In the genomic region with DNA sequence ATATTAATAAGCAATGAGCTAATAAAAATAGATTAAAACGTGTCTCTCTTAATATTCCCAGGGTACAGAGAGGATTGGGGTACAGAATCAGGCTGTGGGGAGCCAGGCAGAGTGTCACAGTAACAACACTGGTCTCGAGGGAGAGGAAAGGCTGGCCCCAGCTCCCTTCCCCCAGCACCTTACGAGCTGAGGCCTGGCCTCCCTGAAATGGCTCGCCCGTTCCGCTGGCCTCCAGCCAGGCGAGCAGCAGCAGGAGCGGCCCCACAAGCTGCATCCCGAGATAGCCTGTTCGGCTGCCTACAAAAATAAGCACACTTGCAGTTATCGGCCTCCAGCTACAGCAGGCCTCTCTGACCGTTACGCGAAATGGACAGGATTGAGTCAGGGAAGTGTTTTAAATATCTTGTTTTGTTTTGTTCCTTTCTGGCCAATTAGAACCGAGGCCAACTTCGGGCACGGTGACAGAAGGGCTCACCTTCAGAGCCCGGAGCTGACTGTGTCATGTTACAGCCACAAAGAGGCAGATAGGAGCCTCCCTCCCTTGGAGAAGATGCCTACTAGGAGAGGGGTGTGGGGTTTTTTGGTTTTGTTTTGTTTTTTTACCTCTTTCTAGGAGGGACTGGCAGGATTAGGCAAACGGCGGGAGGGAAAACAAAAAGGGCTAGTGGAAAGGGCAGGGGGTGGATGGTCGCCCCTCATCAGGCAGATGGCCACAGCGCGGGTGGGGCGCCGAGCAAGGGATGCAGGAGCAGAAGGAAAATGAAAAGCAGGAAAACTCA, we compare ENCODE assay signal across 1 cellular context.
TF ChIP-seq lines count a peak whose summit lies in the region.

No MANE protein-coding gene starts in this region.

TF ChIP-seq in HEK293, 187 proteins besides CTCF, POLR2A, EP300 and RAD21 (continued from another document and continues in another):
- TF ChIP-seq ZBTB17 (tag by site-specific recombination; IDR thresholded peaks at IDR 0.05), result peak; percentile 96
- TF ChIP-seq ZNF24 (tag by site-specific recombination; IDR thresholded peaks at IDR 0.05), result no peak; the same call in none of the 2 replicates
- TF ChIP-seq ZFP41 (tag by site-specific recombination; IDR thresholded peaks at IDR 0.05; ENCODE audit: borderline replicate concordance), result no peak
- TF ChIP-seq ZNF335 (tag by site-specific recombination; conservative IDR thresholded peaks at IDR 0.05), result peak; percentile 95
- no peak for TF ChIP-seq KLF9 (tag by site-specific recombination; IDR thresholded peaks at IDR 0.05; ENCODE audit: low read depth)
- peak; percentile 44; the same call in 1 of the 2 replicates for TF ChIP-seq KLF8 (tag by site-specific recombination; IDR thresholded peaks at IDR 0.05)
- no peak for TF ChIP-seq ZNF654 (tag by site-specific recombination; IDR thresholded peaks at IDR 0.05; ENCODE audit: low read depth)
- peak; percentile 90 for TF ChIP-seq ZBTB20 (tag by site-specific recombination; IDR thresholded peaks at IDR 0.05)
- peak; percentile 64 for TF ChIP-seq YY1 (tag by site-specific recombination; IDR thresholded peaks at IDR 0.05)
- no peak for TF ChIP-seq ZNF664 (tag by site-specific recombination; IDR thresholded peaks at IDR 0.05)
- TF ChIP-seq FEZF1 (tag by site-specific recombination; IDR thresholded peaks at IDR 0.05), result peak; percentile 81
- TF ChIP-seq ZNF266 (tag by site-specific recombination; IDR thresholded peaks at IDR 0.05; ENCODE audit: low read depth), result no peak
- 0 out of 2 replicates have a peak, but pooled peaks have one; percentile 55 for TF ChIP-seq MZF1 (tag by site-specific recombination; IDR thresholded peaks at IDR 0.05; ENCODE audit: borderline replicate concordance)
- TF ChIP-seq, protein P1, sequence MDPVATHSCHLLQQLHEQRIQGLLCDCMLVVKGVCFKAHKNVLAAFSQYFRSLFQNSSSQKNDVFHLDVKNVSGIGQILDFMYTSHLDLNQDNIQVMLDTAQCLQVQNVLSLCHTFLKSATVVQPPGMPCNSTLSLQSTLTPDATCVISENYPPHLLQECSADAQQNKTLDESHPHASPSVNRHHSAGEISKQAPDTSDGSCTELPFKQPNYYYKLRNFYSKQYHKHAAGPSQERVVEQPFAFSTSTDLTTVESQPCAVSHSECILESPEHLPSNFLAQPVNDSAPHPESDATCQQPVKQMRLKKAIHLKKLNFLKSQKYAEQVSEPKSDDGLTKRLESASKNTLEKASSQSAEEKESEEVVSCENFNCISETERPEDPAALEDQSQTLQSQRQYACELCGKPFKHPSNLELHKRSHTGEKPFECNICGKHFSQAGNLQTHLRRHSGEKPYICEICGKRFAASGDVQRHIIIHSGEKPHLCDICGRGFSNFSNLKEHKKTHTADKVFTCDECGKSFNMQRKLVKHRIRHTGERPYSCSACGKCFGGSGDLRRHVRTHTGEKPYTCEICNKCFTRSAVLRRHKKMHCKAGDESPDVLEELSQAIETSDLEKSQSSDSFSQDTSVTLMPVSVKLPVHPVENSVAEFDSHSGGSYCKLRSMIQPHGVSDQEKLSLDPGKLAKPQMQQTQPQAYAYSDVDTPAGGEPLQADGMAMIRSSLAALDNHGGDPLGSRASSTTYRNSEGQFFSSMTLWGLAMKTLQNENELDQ (tag by site-specific recombination; IDR thresholded peaks at IDR 0.05; ENCODE audit: low read depth), result no peak
- no peak for TF ChIP-seq ZNF354C (tag by site-specific recombination; IDR thresholded peaks at IDR 0.05; ENCODE audit: borderline replicate concordance, low read depth)
- no peak for TF ChIP-seq ZNF214 (tag by site-specific recombination; IDR thresholded peaks at IDR 0.05; ENCODE audit: borderline replicate concordance)
- peak; percentile 97 for TF ChIP-seq ZNF561 (tag by site-specific recombination; IDR thresholded peaks at IDR 0.05; ENCODE audit: borderline replicate concordance)
- TF ChIP-seq, protein P2, sequence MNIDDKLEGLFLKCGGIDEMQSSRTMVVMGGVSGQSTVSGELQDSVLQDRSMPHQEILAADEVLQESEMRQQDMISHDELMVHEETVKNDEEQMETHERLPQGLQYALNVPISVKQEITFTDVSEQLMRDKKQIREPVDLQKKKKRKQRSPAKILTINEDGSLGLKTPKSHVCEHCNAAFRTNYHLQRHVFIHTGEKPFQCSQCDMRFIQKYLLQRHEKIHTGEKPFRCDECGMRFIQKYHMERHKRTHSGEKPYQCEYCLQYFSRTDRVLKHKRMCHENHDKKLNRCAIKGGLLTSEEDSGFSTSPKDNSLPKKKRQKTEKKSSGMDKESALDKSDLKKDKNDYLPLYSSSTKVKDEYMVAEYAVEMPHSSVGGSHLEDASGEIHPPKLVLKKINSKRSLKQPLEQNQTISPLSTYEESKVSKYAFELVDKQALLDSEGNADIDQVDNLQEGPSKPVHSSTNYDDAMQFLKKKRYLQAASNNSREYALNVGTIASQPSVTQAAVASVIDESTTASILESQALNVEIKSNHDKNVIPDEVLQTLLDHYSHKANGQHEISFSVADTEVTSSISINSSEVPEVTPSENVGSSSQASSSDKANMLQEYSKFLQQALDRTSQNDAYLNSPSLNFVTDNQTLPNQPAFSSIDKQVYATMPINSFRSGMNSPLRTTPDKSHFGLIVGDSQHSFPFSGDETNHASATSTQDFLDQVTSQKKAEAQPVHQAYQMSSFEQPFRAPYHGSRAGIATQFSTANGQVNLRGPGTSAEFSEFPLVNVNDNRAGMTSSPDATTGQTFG (tag by site-specific recombination; IDR thresholded peaks at IDR 0.05; ENCODE audit: borderline replicate concordance), result no peak
- TF ChIP-seq ZNF366 (tag by site-specific recombination; conservative IDR thresholded peaks at IDR 0.05), result peak; percentile 69
- TF ChIP-seq, protein P3, sequence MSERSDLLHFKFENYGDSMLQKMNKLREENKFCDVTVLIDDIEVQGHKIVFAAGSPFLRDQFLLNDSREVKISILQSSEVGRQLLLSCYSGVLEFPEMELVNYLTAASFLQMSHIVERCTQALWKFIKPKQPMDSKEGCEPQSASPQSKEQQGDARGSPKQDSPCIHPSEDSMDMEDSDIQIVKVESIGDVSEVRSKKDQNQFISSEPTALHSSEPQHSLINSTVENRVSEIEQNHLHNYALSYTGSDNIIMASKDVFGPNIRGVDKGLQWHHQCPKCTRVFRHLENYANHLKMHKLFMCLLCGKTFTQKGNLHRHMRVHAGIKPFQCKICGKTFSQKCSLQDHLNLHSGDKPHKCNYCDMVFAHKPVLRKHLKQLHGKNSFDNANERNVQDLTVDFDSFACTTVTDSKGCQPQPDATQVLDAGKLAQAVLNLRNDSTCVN (tag by site-specific recombination; optimal IDR thresholded peaks at IDR 0.05), result peak; percentile 39
- no peak for TF ChIP-seq HOXC10 (CRISPR knock-in tag; IDR thresholded peaks at IDR 0.05)
- TF ChIP-seq ZNF175 (tag by site-specific recombination; IDR thresholded peaks at IDR 0.05), result no peak
- TF ChIP-seq ZNF791 (tag by site-specific recombination; IDR thresholded peaks at IDR 0.05), result no peak
- TF ChIP-seq, protein P4, sequence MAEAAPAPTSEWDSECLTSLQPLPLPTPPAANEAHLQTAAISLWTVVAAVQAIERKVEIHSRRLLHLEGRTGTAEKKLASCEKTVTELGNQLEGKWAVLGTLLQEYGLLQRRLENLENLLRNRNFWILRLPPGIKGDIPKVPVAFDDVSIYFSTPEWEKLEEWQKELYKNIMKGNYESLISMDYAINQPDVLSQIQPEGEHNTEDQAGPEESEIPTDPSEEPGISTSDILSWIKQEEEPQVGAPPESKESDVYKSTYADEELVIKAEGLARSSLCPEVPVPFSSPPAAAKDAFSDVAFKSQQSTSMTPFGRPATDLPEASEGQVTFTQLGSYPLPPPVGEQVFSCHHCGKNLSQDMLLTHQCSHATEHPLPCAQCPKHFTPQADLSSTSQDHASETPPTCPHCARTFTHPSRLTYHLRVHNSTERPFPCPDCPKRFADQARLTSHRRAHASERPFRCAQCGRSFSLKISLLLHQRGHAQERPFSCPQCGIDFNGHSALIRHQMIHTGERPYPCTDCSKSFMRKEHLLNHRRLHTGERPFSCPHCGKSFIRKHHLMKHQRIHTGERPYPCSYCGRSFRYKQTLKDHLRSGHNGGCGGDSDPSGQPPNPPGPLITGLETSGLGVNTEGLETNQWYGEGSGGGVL (tag by site-specific recombination; IDR thresholded peaks at IDR 0.05), result peak; percentile 49
- TF ChIP-seq, protein P5, sequence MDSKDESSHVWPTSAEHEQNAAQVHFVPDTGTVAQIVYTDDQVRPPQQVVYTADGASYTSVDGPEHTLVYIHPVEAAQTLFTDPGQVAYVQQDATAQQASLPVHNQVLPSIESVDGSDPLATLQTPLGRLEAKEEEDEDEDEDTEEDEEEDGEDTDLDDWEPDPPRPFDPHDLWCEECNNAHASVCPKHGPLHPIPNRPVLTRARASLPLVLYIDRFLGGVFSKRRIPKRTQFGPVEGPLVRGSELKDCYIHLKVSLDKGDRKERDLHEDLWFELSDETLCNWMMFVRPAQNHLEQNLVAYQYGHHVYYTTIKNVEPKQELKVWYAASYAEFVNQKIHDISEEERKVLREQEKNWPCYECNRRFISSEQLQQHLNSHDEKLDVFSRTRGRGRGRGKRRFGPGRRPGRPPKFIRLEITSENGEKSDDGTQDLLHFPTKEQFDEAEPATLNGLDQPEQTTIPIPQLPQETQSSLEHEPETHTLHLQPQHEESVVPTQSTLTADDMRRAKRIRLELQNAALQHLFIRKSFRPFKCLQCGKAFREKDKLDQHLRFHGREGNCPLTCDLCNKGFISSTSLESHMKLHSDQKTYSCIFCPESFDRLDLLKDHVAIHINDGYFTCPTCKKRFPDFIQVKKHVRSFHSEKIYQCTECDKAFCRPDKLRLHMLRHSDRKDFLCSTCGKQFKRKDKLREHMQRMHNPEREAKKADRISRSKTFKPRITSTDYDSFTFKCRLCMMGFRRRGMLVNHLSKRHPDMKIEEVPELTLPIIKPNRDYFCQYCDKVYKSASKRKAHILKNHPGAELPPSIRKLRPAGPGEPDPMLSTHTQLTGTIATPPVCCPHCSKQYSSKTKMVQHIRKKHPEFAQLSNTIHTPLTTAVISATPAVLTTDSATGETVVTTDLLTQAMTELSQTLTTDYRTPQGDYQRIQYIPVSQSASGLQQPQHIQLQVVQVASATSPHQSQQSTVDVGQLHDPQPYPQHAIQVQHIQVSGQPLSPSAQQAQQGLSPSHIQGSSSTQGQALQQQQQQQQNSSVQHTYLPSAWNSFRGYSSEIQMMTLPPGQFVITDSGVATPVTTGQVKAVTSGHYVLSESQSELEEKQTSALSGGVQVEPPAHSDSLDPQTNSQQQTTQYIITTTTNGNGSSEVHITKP (tag by site-specific recombination; IDR thresholded peaks at IDR 0.05), result peak; percentile 100
- TF ChIP-seq, protein P6, sequence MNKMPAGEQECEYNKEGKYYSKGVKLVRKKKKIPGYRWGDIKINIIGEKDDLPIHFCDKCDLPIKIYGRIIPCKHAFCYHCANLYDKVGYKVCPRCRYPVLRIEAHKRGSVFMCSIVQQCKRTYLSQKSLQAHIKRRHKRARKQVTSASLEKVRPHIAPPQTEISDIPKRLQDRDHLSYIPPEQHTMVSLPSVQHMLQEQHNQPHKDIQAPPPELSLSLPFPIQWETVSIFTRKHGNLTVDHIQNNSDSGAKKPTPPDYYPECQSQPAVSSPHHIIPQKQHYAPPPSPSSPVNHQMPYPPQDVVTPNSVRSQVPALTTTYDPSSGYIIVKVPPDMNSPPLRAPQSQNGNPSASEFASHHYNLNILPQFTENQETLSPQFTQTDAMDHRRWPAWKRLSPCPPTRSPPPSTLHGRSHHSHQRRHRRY (tag by site-specific recombination; IDR thresholded peaks at IDR 0.05), result no peak
- TF ChIP-seq, protein P7, sequence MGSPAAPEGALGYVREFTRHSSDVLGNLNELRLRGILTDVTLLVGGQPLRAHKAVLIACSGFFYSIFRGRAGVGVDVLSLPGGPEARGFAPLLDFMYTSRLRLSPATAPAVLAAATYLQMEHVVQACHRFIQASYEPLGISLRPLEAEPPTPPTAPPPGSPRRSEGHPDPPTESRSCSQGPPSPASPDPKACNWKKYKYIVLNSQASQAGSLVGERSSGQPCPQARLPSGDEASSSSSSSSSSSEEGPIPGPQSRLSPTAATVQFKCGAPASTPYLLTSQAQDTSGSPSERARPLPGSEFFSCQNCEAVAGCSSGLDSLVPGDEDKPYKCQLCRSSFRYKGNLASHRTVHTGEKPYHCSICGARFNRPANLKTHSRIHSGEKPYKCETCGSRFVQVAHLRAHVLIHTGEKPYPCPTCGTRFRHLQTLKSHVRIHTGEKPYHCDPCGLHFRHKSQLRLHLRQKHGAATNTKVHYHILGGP (tag by site-specific recombination; IDR thresholded peaks at IDR 0.05), result peak; percentile 80
- peak; percentile 49; the same call in 1 of the 2 replicates for TF ChIP-seq WT1 (tag by site-specific recombination; IDR thresholded peaks at IDR 0.05)
- no peak for TF ChIP-seq ZBTB21 (tag by site-specific recombination; IDR thresholded peaks at IDR 0.05)
- TF ChIP-seq ZNF112 (tag by site-specific recombination; IDR thresholded peaks at IDR 0.05), result no peak
- no peak for TF ChIP-seq ZNF747 (tag by site-specific recombination; IDR thresholded peaks at IDR 0.05)
- peak; percentile 82 for TF ChIP-seq GLIS2 (tag by site-specific recombination; IDR thresholded peaks at IDR 0.05)
- TF ChIP-seq ZNF600 (tag by site-specific recombination; IDR thresholded peaks at IDR 0.05), result peak; percentile 84
- TF ChIP-seq ZNF169 (tag by site-specific recombination; IDR thresholded peaks at IDR 0.05), result no peak
- no peak; the same call in 1 of the 2 replicates for TF ChIP-seq BCL11A (tag by site-specific recombination; IDR thresholded peaks at IDR 0.05; ENCODE audit: low read depth)
- TF ChIP-seq, protein P8, sequence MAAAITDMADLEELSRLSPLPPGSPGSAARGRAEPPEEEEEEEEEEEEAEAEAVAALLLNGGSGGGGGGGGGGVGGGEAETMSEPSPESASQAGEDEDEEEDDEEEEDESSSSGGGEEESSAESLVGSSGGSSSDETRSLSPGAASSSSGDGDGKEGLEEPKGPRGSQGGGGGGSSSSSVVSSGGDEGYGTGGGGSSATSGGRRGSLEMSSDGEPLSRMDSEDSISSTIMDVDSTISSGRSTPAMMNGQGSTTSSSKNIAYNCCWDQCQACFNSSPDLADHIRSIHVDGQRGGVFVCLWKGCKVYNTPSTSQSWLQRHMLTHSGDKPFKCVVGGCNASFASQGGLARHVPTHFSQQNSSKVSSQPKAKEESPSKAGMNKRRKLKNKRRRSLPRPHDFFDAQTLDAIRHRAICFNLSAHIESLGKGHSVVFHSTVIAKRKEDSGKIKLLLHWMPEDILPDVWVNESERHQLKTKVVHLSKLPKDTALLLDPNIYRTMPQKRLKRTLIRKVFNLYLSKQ (tag by site-specific recombination; IDR thresholded peaks at IDR 0.05; ENCODE audit: borderline replicate concordance), result no peak
- TF ChIP-seq, protein P9, sequence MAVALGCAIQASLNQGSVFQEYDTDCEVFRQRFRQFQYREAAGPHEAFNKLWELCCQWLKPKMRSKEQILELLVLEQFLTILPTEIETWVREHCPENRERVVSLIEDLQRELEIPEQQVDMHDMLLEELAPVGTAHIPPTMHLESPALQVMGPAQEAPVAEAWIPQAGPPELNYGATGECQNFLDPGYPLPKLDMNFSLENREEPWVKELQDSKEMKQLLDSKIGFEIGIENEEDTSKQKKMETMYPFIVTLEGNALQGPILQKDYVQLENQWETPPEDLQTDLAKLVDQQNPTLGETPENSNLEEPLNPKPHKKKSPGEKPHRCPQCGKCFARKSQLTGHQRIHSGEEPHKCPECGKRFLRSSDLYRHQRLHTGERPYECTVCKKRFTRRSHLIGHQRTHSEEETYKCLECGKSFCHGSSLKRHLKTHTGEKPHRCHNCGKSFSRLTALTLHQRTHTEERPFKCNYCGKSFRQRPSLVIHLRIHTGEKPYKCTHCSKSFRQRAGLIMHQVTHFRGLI (tag by site-specific recombination; IDR thresholded peaks at IDR 0.05), result no peak
- no peak for TF ChIP-seq ZNF16 (tag by site-specific recombination; IDR thresholded peaks at IDR 0.05; ENCODE audit: low read depth)
- TF ChIP-seq ZNF776 (tag by site-specific recombination; IDR thresholded peaks at IDR 0.05; ENCODE audit: borderline replicate concordance), result no peak
- TF ChIP-seq SCRT2 (tag by site-specific recombination; IDR thresholded peaks at IDR 0.05), result 0 out of 2 replicates have a peak, but pooled peaks have one; percentile 33
- no peak for TF ChIP-seq ZNF23 (tag by site-specific recombination; IDR thresholded peaks at IDR 0.05; ENCODE audit: borderline replicate concordance)
- no peak for TF ChIP-seq ZNF133 (tag by site-specific recombination; IDR thresholded peaks at IDR 0.05)
